In the genomic region with DNA sequence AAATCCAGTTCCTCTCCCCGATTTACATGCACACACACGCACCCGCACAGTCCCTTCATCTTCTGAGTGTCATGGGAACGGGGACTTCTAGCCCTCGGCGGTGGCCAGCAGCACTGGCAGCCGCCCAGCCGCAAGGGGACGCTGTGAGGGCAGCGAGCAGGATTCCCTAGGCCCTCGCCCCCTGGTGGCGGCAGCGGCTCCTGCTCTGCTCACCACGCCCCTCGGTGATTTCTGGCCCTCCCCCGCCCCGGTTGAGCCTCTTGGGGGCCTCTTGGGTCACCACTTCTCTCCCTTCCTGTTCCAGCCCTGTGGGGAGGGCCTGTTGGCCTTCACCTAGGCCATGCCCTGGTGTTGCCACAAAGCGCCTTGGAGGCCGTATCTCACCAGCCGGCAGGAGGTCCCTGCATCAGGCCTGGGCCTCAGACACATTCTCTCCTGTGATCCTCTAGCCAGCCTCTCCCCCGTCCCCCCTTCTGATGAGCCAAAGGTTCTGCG, we compare ENCODE assay signal across 8 cellular contexts.
DNase-seq lines count a peak whose midpoint lies in the region; ATAC-seq and TF ChIP-seq lines count a peak whose summit lies in the region.

No MANE protein-coding gene starts in this region.

- H3K27me3 ChIP-seq in right cardiac atrium (ENCODE audit: control insufficient read depth, insufficient read depth) (no peaks in the 10 kb centered on the region), gastrocnemius medialis (peaks cover 0 to 8% (median 0%) of the 10 kb centered on the region in 3 donors)

- ATAC-seq in GM18868 (IDR thresholded peaks at IDR 0.05; ENCODE audit: unreplicated experiment) (peak; percentile 86), right cardiac atrium (peak; percentile 64 to 80), gastrocnemius medialis (peak in 1 of 2 donors; percentile 40), GM19397 (IDR thresholded peaks at IDR 0.05; ENCODE audit: unreplicated experiment) (no peak)

- peak; percentile 77 for TF ChIP-seq CTCF in AG04449 (IDR thresholded peaks at IDR 0.05; ENCODE audit: insufficient read depth, low read length, missing control alignments)
- peak; percentile 66 to 84 (median 76) for TF ChIP-seq CTCF in gastrocnemius medialis (IDR thresholded peaks at IDR 0.05 in 4 of 5, conservative IDR thresholded peaks at IDR 0.05 in 1 of 5)

- H3K36me3 ChIP-seq in gastrocnemius medialis = no peaks in the 10 kb centered on the region

- intact Hi-C loops in right cardiac atrium (cut with DNase I) = no loop called here
- intact Hi-C loops in gastrocnemius medialis (cut with DNase I; ENCODE audit: low total_unique reads) = loop anchor here (5.0 kb wide), 1 partner anchor 76 kb away; the partner anchor contains the start of gene KSR1

- H3K9me3 Mint-ChIP-seq in activated naive CD8-positive, alpha-beta T cell treated with anti-CD3 and anti-CD28 coated beads for 36 hours = no peaks in the 10 kb centered on the region

- peaks cover 6% of the 10 kb centered on the region for H3K4me1 ChIP-seq in right cardiac atrium (ENCODE audit: control insufficient read depth, insufficient read depth, low read length)
- H3K4me1 ChIP-seq in gastrocnemius medialis = peaks cover 10 to 13% of the 10 kb centered on the region in 2 donors

- no peaks in the 10 kb centered on the region for H3K36me3 Mint-ChIP-seq in activated naive CD8-positive, alpha-beta T cell treated with anti-CD3 and anti-CD28 coated beads for 36 hours

- H3K4me3 ChIP-seq in AG04449 (ENCODE audit: low read depth, low read length) (no peak overlapping the region), right cardiac atrium (ENCODE audit: low read length) (no peak overlapping the region), gastrocnemius medialis (no peak overlapping the region)

- H3K27me3 Mint-ChIP-seq in activated naive CD8-positive, alpha-beta T cell treated with anti-CD3 and anti-CD28 coated beads for 36 hours = peaks cover 44% of the 10 kb centered on the region

- no peak overlapping the region for H3K4me3 Mint-ChIP-seq in activated naive CD8-positive, alpha-beta T cell treated with anti-CD3 and anti-CD28 coated beads for 36 hours

- WGBS in right cardiac atrium = 54% methylated on average over 22 of the region's 22 CpGs

- H3K9me3 ChIP-seq in right cardiac atrium (ENCODE audit: control insufficient read depth, low read length) (no peaks in the 10 kb centered on the region), gastrocnemius medialis (no peaks in the 10 kb centered on the region)

- CTCF ChIA-PET in AG04449 (lab: Yijun Ruan, JAX) = interaction anchor here (0.7 to 3.8 kb wide), 15 partner anchors 10 to 220 kb away, joined by 3 to 18 read pairs (median 4); no protein-coding TSS in a partner anchor

- no peaks in the 10 kb centered on the region for H3K4me1 Mint-ChIP-seq in activated naive CD8-positive, alpha-beta T cell treated with anti-CD3 and anti-CD28 coated beads for 36 hours

- no peak for TF ChIP-seq POLR2A in gastrocnemius medialis (IDR thresholded peaks at IDR 0.05)

- no peak overlapping the region for H3K27ac Mint-ChIP-seq in activated naive CD8-positive, alpha-beta T cell treated with anti-CD3 and anti-CD28 coated beads for 36 hours

- in situ Hi-C loops in gastrocnemius medialis (cut with MboI; ENCODE audit: low sequenced_read_pairs in 4 of 4) = no loop called here

- H3K27ac ChIP-seq in right cardiac atrium (ENCODE audit: low read length) (no peak overlapping the region), gastrocnemius medialis (no peak overlapping the region)

- DNase-seq in AG04449 (ENCODE audit: low read depth, low spot score) (no peak), M059J (ENCODE audit: low read depth) (peak; percentile 27), SKM-1 treated with dmso at 0.1 percent for 144 hours (lab: John Stamatoyannopoulos, UW; ENCODE audit: unreplicated experiment) (peak; percentile 83), right cardiac atrium (peak; percentile 81 to 91 (median 90)), gastrocnemius medialis (peak; percentile 17 to 40)
- DNase-seq in activated naive CD8-positive, alpha-beta T cell treated with anti-CD3 and anti-CD28 coated beads for 36 hours = peak; percentile 85

- POLR2A ChIA-PET in AG04449 (lab: Yijun Ruan, JAX) = no interaction called here
